Comparison of ENCODE assay signal across 20 cellular contexts in the genomic region with DNA sequence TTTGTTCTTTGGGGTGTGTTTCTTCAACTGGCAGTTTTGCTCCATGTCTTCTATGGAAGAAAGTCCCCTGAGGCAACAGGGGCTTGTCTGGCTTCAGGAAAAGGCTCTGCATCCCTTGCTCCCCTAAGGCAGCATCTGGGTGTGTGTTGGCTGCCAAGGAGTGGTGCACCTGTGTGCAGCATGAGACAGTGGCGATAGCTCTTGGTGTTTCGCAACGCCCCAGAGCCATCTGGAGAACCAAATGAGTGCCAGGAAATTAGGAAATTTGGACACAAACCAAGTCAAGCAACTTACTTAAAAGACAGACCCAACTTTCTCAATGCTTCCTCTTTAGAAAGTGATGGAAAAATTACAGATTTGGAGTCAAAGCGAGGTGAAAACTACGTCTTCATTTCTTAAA.
DNase-seq lines count a peak whose midpoint lies in the region; ATAC-seq and TF ChIP-seq lines count a peak whose summit lies in the region.
"Had no signal": no experiment of that assay in that cellular context is flagged by ENCODE, and none has a peak within 500 bp of the region (broad histone marks: within the 10 kb centered on the region; RNA-seq: fewer than 3 reads in every experiment).

No MANE protein-coding gene starts in this region.

- no peaks in the 10 kb centered on the region for H4K20me1 ChIP-seq in Karpas-422 (ENCODE audit: insufficient read depth, low read depth, low read length)

- peak; percentile 40 to 54 for DNase-seq in heart right ventricle
- no peak for DNase-seq in left cardiac atrium
- peak; percentile 33 to 80 for DNase-seq in NCI-H524 (lab: John Stamatoyannopoulos, UW)
- peak; percentile 24 for DNase-seq in fibroblast of mammary gland (ENCODE audit: low read depth)
- peak; percentile 70 for DNase-seq in upper lobe of right lung
- DNase-seq in chondrocyte (ENCODE audit: low spot score) = no peak
- DNase-seq in iPS-NIHi7 (ENCODE audit: extremely low spot score) = no peak
- DNase-seq in Karpas-422 = no peak
- DNase-seq: activated CD4-positive, alpha-beta T cell treated with anti-CD3 and anti-CD28 coated beads, Interleukin-2, amount 10 ng/mL, durations not matched to agents 7 days and 5 days; activated naive CD4-positive, alpha-beta T cell treated with anti-CD3 and anti-CD28 coated beads, Interleukin-2, amount 50 U/mL, for 16 hours; esophagus squamous epithelium; GDM1; NCI-H1048; NCI-H526; stimulated activated CD4-positive, alpha-beta T cell treated with anti-CD3 and anti-CD28 coated beads, Interleukin-2, amount 100 ng/mL, for 48 hours; tibial artery had no signal

- H2AFZ ChIP-seq in Karpas-422 (ENCODE audit: low read length) = no peak overlapping the region

- H3K4me1 ChIP-seq in heart right ventricle = no peaks in the 10 kb centered on the region
- no peaks in the 10 kb centered on the region for H3K4me1 ChIP-seq in upper lobe of right lung
- H3K4me1 ChIP-seq in Karpas-422 (ENCODE audit: low read length) = no peaks in the 10 kb centered on the region
- H3K4me1 ChIP-seq: esophagus squamous epithelium, tibial artery had no signal

- H3K4me3 Mint-ChIP-seq in chondrocyte (ENCODE audit: unreplicated experiment) = no peak overlapping the region
- H3K4me3 Mint-ChIP-seq: activated CD4-positive, alpha-beta T cell treated with anti-CD3 and anti-CD28 coated beads, Interleukin-2, amount 10 ng/mL, durations not matched to agents 7 days and 5 days; natural killer cell treated with Interleukin-12 subunit alpha and Interleukin-12 subunit beta and Interleukin-15 and Interleukin-18, amount 100 ng/mL, for 72 hours; T-helper 2 cell treated with Interferon-gamma antibody and Interleukin-4, amounts not matched to agents 5 μg/mL and 100 μg/mL, for 36 hours had no signal

- H3K27ac ChIP-seq in heart right ventricle = no peak overlapping the region
- no peak overlapping the region for H3K27ac ChIP-seq in upper lobe of right lung
- no peak overlapping the region for H3K27ac ChIP-seq in Karpas-422 (ENCODE audit: low read length)
- H3K27ac ChIP-seq: dorsolateral prefrontal cortex, esophagus squamous epithelium, tibial artery had no signal

- H3K9me2 ChIP-seq in Karpas-422 (replicated peaks; ENCODE audit: insufficient read depth, low read length) = no peaks in the 10 kb centered on the region

- H3K27ac Mint-ChIP-seq in chondrocyte (ENCODE audit: unreplicated experiment) = no peak overlapping the region
- H3K27ac Mint-ChIP-seq: activated CD4-positive, alpha-beta T cell treated with anti-CD3 and anti-CD28 coated beads, Interleukin-2, amount 10 ng/mL, durations not matched to agents 7 days and 5 days; natural killer cell treated with Interleukin-12 subunit alpha and Interleukin-12 subunit beta and Interleukin-15 and Interleukin-18, amount 100 ng/mL, for 72 hours; T-helper 2 cell treated with Interferon-gamma antibody and Interleukin-4, amounts not matched to agents 5 μg/mL and 100 μg/mL, for 36 hours had no signal

- no peak overlapping the region for H3K4me2 ChIP-seq in Karpas-422 (ENCODE audit: low read depth, low read length, poor library complexity, severe bottlenecking)

- peaks cover 14% of the 10 kb centered on the region for H3K9me3 Mint-ChIP-seq in chondrocyte (ENCODE audit: low read depth)

- peaks cover 0 to 14% (median 3%) of the 10 kb centered on the region in 11 donors for H3K9me3 ChIP-seq in heart right ventricle
- H3K9me3 ChIP-seq in upper lobe of right lung = no peaks in the 10 kb centered on the region
- no peaks in the 10 kb centered on the region for H3K9me3 ChIP-seq in Karpas-422 (ENCODE audit: low read length)
- H3K9me3 ChIP-seq: tibial artery had no signal

- H3K36me3 ChIP-seq in heart right ventricle = no peaks in the 10 kb centered on the region
- no peaks in the 10 kb centered on the region for H3K36me3 ChIP-seq in upper lobe of right lung
- no peaks in the 10 kb centered on the region for H3K36me3 ChIP-seq in Karpas-422 (ENCODE audit: insufficient read depth, low read length)
- H3K36me3 ChIP-seq: esophagus squamous epithelium, tibial artery had no signal

- intact Hi-C loops in heart right ventricle (cut with DNase I) (no loop called here), left cardiac atrium (cut with DNase I) (no loop called here), upper lobe of right lung (cut with DNase I) (no loop called here)

- ATAC-seq in heart right ventricle (peak in 7 of 8 donors; percentile 38 to 91 (median 72)), left cardiac atrium (no peak), upper lobe of right lung (peak; percentile 78)
- ATAC-seq: natural killer cell treated with Interleukin-12 subunit alpha and Interleukin-12 subunit beta and Interleukin-15 and Interleukin-18, amount 100 ng/mL, for 72 hours had no signal

- H3K79me2 ChIP-seq in Karpas-422 (ENCODE audit: low read length) = no peaks in the 10 kb centered on the region

- no peaks in the 10 kb centered on the region for H3K27me3 ChIP-seq in heart right ventricle
- no peaks in the 10 kb centered on the region for H3K27me3 ChIP-seq in upper lobe of right lung
- H3K27me3 ChIP-seq in Karpas-422 (ENCODE audit: low read length) = no peaks in the 10 kb centered on the region
- H3K27me3 ChIP-seq: dorsolateral prefrontal cortex, esophagus squamous epithelium, tibial artery had no signal

- peaks cover 2% of the 10 kb centered on the region for H3K36me3 Mint-ChIP-seq in chondrocyte (ENCODE audit: low read depth)

- no peak overlapping the region for H3K4me3 ChIP-seq in heart right ventricle
- H3K4me3 ChIP-seq in fibroblast of mammary gland (ENCODE audit: control insufficient read depth, low read depth, low read length) = no peak overlapping the region
- H3K4me3 ChIP-seq in upper lobe of right lung = no peak overlapping the region
- no peak overlapping the region for H3K4me3 ChIP-seq in Karpas-422 (ENCODE audit: low read length)
- H3K4me3 ChIP-seq: dorsolateral prefrontal cortex, esophagus squamous epithelium, lung, tibial artery had no signal

- no peaks in the 10 kb centered on the region for H3K27me3 Mint-ChIP-seq in chondrocyte (ENCODE audit: low read depth)
- H3K27me3 Mint-ChIP-seq: activated CD4-positive, alpha-beta T cell treated with anti-CD3 and anti-CD28 coated beads, Interleukin-2, amount 10 ng/mL, durations not matched to agents 7 days and 5 days; natural killer cell treated with Interleukin-12 subunit alpha and Interleukin-12 subunit beta and Interleukin-15 and Interleukin-18, amount 100 ng/mL, for 72 hours had no signal

- WGBS in heart right ventricle, 2 donors = 62% methylated on average over 5 of the region's 5 CpGs

- TF ChIP-seq CTCF in heart right ventricle (IDR thresholded peaks at IDR 0.05) = no peak
- TF ChIP-seq CTCF in fibroblast of mammary gland (conservative IDR thresholded peaks at IDR 0.05; ENCODE audit: control insufficient read depth, insufficient read depth, low read depth, low read length) = no peak
- TF ChIP-seq CTCF in upper lobe of right lung (IDR thresholded peaks at IDR 0.05) = no peak
- no peak for TF ChIP-seq CTCF in chondrocyte (IDR thresholded peaks at IDR 0.05)

- no peaks in the 10 kb centered on the region for H3K4me1 Mint-ChIP-seq in chondrocyte (ENCODE audit: low read depth)
- H3K4me1 Mint-ChIP-seq: activated CD4-positive, alpha-beta T cell treated with anti-CD3 and anti-CD28 coated beads, Interleukin-2, amount 10 ng/mL, durations not matched to agents 7 days and 5 days had no signal

- H3K9ac ChIP-seq in Karpas-422 (ENCODE audit: low read length) = no peak overlapping the region

Comparison
In these comparisons a context has a peak if more than half of its experiments do, and no peak if none do; other contexts are left out.
1. ATAC-seq: peak in heart right ventricle (7 of 8) and upper lobe of right lung (single experiment); none in left cardiac atrium (0 of 2).
2. DNase-seq: peak in heart right ventricle (2 of 2), NCI-H524 (2 of 2), fibroblast of mammary gland (single experiment) and upper lobe of right lung (single experiment); none in left cardiac atrium (single experiment), chondrocyte (single experiment), iPS-NIHi7 (single experiment) and Karpas-422 (single experiment).